In the genomic region with DNA sequence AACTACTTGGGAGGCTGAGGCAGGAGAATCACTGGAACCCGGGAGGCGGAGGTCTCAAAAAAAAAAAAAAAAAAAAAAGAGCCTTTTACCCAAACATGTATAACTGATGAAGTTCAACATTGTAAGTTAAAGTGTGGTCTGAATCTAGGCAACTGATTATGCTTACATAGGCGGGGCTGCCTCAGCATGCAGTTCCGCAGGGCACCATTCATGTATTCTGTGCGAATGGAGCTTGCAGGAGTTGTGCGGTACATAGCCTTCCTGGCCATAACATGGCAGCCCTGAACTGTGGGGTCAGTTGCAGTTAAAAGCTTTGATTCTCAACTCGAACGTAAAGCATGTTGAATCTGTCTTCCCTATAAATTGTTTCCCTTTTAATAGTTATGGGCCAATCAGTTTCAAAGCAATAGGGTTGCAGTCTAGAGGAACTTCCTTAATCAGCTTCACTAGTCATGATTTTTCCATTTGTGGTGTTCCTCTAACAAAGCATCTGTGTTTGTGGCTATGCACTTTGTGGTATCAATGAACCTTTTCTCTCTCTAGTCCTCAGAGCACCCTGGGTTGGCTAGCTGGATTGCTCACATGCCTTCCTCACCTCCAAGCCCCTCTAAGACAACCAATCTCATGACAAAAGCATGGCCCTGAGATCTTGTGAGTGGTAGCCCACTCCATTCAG, we compare ENCODE assay signal across 14 cellular contexts. TPM values are rescaled to one million over a fixed set of nuclear protein-coding genes. Genes with fewer than 3 reads are reported as not detected.
DNase-seq lines count a peak whose midpoint lies in the region; ATAC-seq and TF ChIP-seq lines count a peak whose summit lies in the region.
"Had no signal": no experiment of that assay in that cellular context is flagged by ENCODE, and none has a peak within 500 bp of the region (broad histone marks: within the 10 kb centered on the region; RNA-seq: fewer than 3 reads in every experiment).

No MANE protein-coding gene starts in this region.

- peak overlapping the region in 1 of 2 donors; percentile 3 for H3K9ac ChIP-seq in colonic mucosa (ENCODE audit: low read depth in 2 of 2, low read length in 2 of 2)

- no peaks in the 10 kb centered on the region for H3K36me3 ChIP-seq in colonic mucosa
- H3K36me3 ChIP-seq in MG63: peaks cover 21% of the 10 kb centered on the region
- peaks cover 27% of the 10 kb centered on the region for H3K36me3 ChIP-seq in WERI-Rb-1

- CTCF ChIA-PET in WTC11 (lab: Charles Lee): no interaction called here

- H3K27me3 Mint-ChIP-seq in progenitor cell of endocrine pancreas: no peaks in the 10 kb centered on the region
- H3K27me3 Mint-ChIP-seq in WTC11 (ENCODE audit: low read depth): no peaks in the 10 kb centered on the region
- H3K27me3 Mint-ChIP-seq: CD4-positive, alpha-beta T cell had no signal

- H3K27me3 ChIP-seq in colonic mucosa (no peaks in the 10 kb centered on the region), MG63 (no peaks in the 10 kb centered on the region), WERI-Rb-1 (ENCODE audit: insufficient read depth, low read depth, severe bottlenecking) (no peaks in the 10 kb centered on the region)

- peaks cover 8% of the 10 kb centered on the region for H3K4me1 ChIP-seq in colonic mucosa

- H3K4me3 ChIP-seq in NB4 (ENCODE audit: low read depth, low read length) (no peak overlapping the region), colonic mucosa (no peak overlapping the region), MG63 (no peak overlapping the region), WERI-Rb-1 (ENCODE audit: low read depth, low read length) (no peak overlapping the region)

- H3K27ac ChIP-seq in colonic mucosa: peak overlapping the region; percentile 57
- no peak overlapping the region for H3K27ac ChIP-seq in WERI-Rb-1

- ATAC-seq in HG03521 (IDR thresholded peaks at IDR 0.05; ENCODE audit: unreplicated experiment) (no peak), WTC11 (no peak)

- peaks cover 9% of the 10 kb centered on the region for H3K4me1 Mint-ChIP-seq in progenitor cell of endocrine pancreas (ENCODE audit: low read depth)
- H3K4me1 Mint-ChIP-seq in WTC11: peaks cover 2% of the 10 kb centered on the region

- H3K9me3 Mint-ChIP-seq in progenitor cell of endocrine pancreas (ENCODE audit: low read depth): no peaks in the 10 kb centered on the region
- no peaks in the 10 kb centered on the region for H3K9me3 Mint-ChIP-seq in WTC11
- H3K9me3 Mint-ChIP-seq: CD4-positive, alpha-beta T cell had no signal

- H3K27ac Mint-ChIP-seq in progenitor cell of endocrine pancreas: peak overlapping the region; percentile 1
- no peak overlapping the region for H3K27ac Mint-ChIP-seq in WTC11
- H3K27ac Mint-ChIP-seq: CD4-positive, alpha-beta T cell had no signal

- H3K9me3 ChIP-seq in colonic mucosa: no peaks in the 10 kb centered on the region
- H3K9me3 ChIP-seq in MG63: no peaks in the 10 kb centered on the region
- H3K9me3 ChIP-seq in WERI-Rb-1 (ENCODE audit: severe bottlenecking): no peaks in the 10 kb centered on the region

- intact Hi-C loops in colonic mucosa (cut with DNase I): no loop called here

- no peak overlapping the region for H3K4me3 Mint-ChIP-seq in progenitor cell of endocrine pancreas (ENCODE audit: low read depth)
- H3K4me3 Mint-ChIP-seq in WTC11: no peak overlapping the region
- H3K4me3 Mint-ChIP-seq: CD4-positive, alpha-beta T cell had no signal

- POLR2A ChIA-PET in WTC11 (lab: Charles Lee): no interaction called here

- DNase-seq in GF-D8 (lab: John Stamatoyannopoulos, UW): peak; percentile 58
- peak; percentile 63 for DNase-seq in NB4 (ENCODE audit: low read depth)
- no peak for DNase-seq in colonic mucosa
- DNase-seq in progenitor cell of endocrine pancreas (ENCODE audit: low spot score, unreplicated experiment): no peak
- DNase-seq in MG63: no peak
- no peak for DNase-seq in WERI-Rb-1
- no peak for DNase-seq in WTC11 (ENCODE audit: low spot score)
- DNase-seq: activated CD4-positive, alpha-beta T cell treated with anti-CD3 and anti-CD28 coated beads, Interleukin-2, amount 50 U/mL, for 4 hours; activated effector memory CD4-positive, alpha-beta T cell treated with anti-CD3 and anti-CD28 coated beads, Interleukin-2, amount 50 U/mL, for 16 hours; CD4-positive, alpha-beta T cell; NCI-H526 treated with DMSO at 0.1 percent for 48 hours; stimulated activated CD4-positive, alpha-beta T cell treated with anti-CD3 and anti-CD28 coated beads, Interleukin-2, amount 100 ng/mL, for 48 hours; stimulated activated naive CD4-positive, alpha-beta T cell treated with Interleukin-2 at 50 U/mL for 16 hours had no signal

- no peak for TF ChIP-seq CTCF in NB4 (IDR thresholded peaks at IDR 0.05; ENCODE audit: low read depth, low read length)
- no peak for TF ChIP-seq CTCF in colonic mucosa (IDR thresholded peaks at IDR 0.05)
- TF ChIP-seq CTCF in progenitor cell of endocrine pancreas (IDR thresholded peaks at IDR 0.05; ENCODE audit: unreplicated experiment): no peak
- TF ChIP-seq CTCF in WERI-Rb-1 (IDR thresholded peaks at IDR 0.05; ENCODE audit: low read depth, low read length): no peak
- no peak for TF ChIP-seq CTCF in WTC11 (IDR thresholded peaks at IDR 0.05)

- TF ChIP-seq POLR2A in NB4 (IDR thresholded peaks at IDR 0.05; ENCODE audit: extremely low read depth, insufficient read length): no peak

- H3K36me3 Mint-ChIP-seq in progenitor cell of endocrine pancreas (ENCODE audit: insufficient read depth): peaks cover 6% of the 10 kb centered on the region
- H3K36me3 Mint-ChIP-seq in WTC11: peaks cover 10% of the 10 kb centered on the region

TF ChIP-seq in WTC11, 78 proteins besides CTCF, POLR2A, EP300 and RAD21:
- no peak for TF ChIP-seq ZNF219 (CRISPR knock-in tag; IDR thresholded peaks at IDR 0.05; ENCODE audit: borderline replicate concordance)
- TF ChIP-seq RORB (CRISPR knock-in tag; IDR thresholded peaks at IDR 0.05): no peak
- TF ChIP-seq EMX1 (CRISPR knock-in tag; IDR thresholded peaks at IDR 0.05): no peak
- TF ChIP-seq TP53 (CRISPR knock-in tag; IDR thresholded peaks at IDR 0.05): no peak
- TF ChIP-seq SMAD4 (CRISPR knock-in tag; IDR thresholded peaks at IDR 0.05): no peak
- no peak for TF ChIP-seq TEAD1 (CRISPR knock-in tag; IDR thresholded peaks at IDR 0.05)
- TF ChIP-seq, protein P1, sequence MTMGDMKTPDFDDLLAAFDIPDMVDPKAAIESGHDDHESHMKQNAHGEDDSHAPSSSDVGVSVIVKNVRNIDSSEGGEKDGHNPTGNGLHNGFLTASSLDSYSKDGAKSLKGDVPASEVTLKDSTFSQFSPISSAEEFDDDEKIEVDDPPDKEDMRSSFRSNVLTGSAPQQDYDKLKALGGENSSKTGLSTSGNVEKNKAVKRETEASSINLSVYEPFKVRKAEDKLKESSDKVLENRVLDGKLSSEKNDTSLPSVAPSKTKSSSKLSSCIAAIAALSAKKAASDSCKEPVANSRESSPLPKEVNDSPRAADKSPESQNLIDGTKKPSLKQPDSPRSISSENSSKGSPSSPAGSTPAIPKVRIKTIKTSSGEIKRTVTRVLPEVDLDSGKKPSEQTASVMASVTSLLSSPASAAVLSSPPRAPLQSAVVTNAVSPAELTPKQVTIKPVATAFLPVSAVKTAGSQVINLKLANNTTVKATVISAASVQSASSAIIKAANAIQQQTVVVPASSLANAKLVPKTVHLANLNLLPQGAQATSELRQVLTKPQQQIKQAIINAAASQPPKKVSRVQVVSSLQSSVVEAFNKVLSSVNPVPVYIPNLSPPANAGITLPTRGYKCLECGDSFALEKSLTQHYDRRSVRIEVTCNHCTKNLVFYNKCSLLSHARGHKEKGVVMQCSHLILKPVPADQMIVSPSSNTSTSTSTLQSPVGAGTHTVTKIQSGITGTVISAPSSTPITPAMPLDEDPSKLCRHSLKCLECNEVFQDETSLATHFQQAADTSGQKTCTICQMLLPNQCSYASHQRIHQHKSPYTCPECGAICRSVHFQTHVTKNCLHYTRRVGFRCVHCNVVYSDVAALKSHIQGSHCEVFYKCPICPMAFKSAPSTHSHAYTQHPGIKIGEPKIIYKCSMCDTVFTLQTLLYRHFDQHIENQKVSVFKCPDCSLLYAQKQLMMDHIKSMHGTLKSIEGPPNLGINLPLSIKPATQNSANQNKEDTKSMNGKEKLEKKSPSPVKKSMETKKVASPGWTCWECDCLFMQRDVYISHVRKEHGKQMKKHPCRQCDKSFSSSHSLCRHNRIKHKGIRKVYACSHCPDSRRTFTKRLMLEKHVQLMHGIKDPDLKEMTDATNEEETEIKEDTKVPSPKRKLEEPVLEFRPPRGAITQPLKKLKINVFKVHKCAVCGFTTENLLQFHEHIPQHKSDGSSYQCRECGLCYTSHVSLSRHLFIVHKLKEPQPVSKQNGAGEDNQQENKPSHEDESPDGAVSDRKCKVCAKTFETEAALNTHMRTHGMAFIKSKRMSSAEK (CRISPR knock-in tag; IDR thresholded peaks at IDR 0.05; ENCODE audit: borderline replicate concordance): no peak
- no peak for TF ChIP-seq FOXK1 (CRISPR knock-in tag; IDR thresholded peaks at IDR 0.05)
- no peak for TF ChIP-seq NFATC4 (CRISPR knock-in tag; IDR thresholded peaks at IDR 0.05)
- TF ChIP-seq ZNF263 (CRISPR knock-in tag; IDR thresholded peaks at IDR 0.05; ENCODE audit: low read depth): no peak

RNA-seq across cellular contexts. Expression of a gene that starts 30.6 kb away (rescaled TPM):
- 1 to 10 TPM; 7.1 to 8.5 TPM for total RNA-seq in colonic mucosa
- total RNA-seq in progenitor cell of endocrine pancreas: 20.4 and 22.0 TPM in 2 replicates
- total RNA-seq in MG63 (2014; rRNA removed; shearing (Covaris generic); ENCODE audit: low replicate concordance): 4.5 and 4.9 TPM in 2 replicates
- total RNA-seq in WTC11 (2021): 14.6 to 16.7 TPM (median 15.3 TPM) in 3 replicates

RNA-seq across cellular contexts. Expression of a gene that starts 36.4 kb away (rescaled TPM):
- total RNA-seq in colonic mucosa (10 to 100 TPM; 13.7 to 32.4 TPM), progenitor cell of endocrine pancreas (12.5 and 14.6 TPM in 2 replicates), WTC11 (2021) (0.73 to 1.6 TPM (median 0.80 TPM) in 3 replicates)
- total RNA-seq in MG63 (2014; rRNA removed; shearing (Covaris generic); ENCODE audit: low replicate concordance): 18.6 and 21.1 TPM in 2 replicates

Comparison
In these comparisons a context has a peak if more than half of its experiments do, and no peak if none do; other contexts are left out.
1. DNase-seq: peak in GF-D8 (single experiment) and NB4 (single experiment); none in colonic mucosa (single experiment), progenitor cell of endocrine pancreas (single experiment), MG63 (single experiment), WERI-Rb-1 (single experiment) and WTC11 (single experiment).